Comparison of ENCODE assay signal across 16 cellular contexts in the genomic region with DNA sequence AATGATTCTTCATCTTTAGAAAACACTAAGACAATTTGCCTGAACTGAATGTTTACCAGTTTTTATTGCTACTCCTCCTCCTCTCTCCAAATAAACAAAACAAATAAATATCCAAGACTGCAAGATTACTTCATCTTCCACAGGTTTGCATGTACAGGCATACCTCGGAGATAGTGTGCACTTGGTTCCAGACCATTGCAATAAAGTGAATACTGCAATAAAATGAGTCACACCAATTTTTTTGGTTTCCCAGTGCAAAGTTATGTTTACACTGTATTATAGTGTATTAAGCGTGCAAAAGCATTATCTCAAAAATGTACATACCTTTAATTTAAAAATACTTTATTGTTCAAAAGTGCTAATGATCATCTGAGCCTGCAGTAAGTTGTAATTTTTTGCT. TPM values are rescaled to one million over a fixed set of nuclear protein-coding genes. Genes with fewer than 3 reads are reported as not detected.
A peak's percentile ranks its signal among the peaks of the same experiment; 100 is the strongest.
DNase-seq lines count a peak whose midpoint lies in the region; ATAC-seq, FAIRE-seq and TF ChIP-seq lines count a peak whose summit lies in the region.
"Had no signal": no experiment of that assay in that cellular context is flagged by ENCODE, and none has a peak within 500 bp of the region (broad histone marks: within the 10 kb centered on the region; RNA-seq: fewer than 3 reads in every experiment).

No MANE protein-coding gene starts in this region.

- H3K9ac ChIP-seq in PC-3 (ENCODE audit: low read length) = no peak overlapping the region
- H3K9ac ChIP-seq: BLaER1 had no signal

- H3K4me3 ChIP-seq in PC-3 (ENCODE audit: low read length) (no peak overlapping the region), small intestine (ENCODE audit: low read depth in 1 of 2, low read length in 2 of 2) (no peak overlapping the region)
- H3K4me3 ChIP-seq: A549, BLaER1 had no signal

- H3K27me3 ChIP-seq in PC-3 (ENCODE audit: low read length) = no peaks in the 10 kb centered on the region
- no peaks in the 10 kb centered on the region for H3K27me3 ChIP-seq in small intestine (ENCODE audit: control insufficient read depth in 2 of 2, insufficient read depth in 2 of 2, low read length in 2 of 2)
- H3K27me3 ChIP-seq: BLaER1 had no signal

- no peaks in the 10 kb centered on the region for H3K79me2 ChIP-seq in PC-3 (ENCODE audit: low read length)

- 19 to 70% (median 39%) methylated on average over 2 of the region's 2 CpGs for WGBS in small intestine, 3 donors

- 0 out of 2 replicates have a peak overlapping the region, but pooled peaks have one; percentile 6 for H3K4me2 ChIP-seq in PC-3 (ENCODE audit: low read length)
- H3K4me2 ChIP-seq: A549, BLaER1 had no signal

- POLR2A ChIA-PET in PC-3 (lab: Charles Lee; ENCODE audit: unreplicated experiment) = no interaction called here

- no peak overlapping the region for H2AFZ ChIP-seq in PC-3 (ENCODE audit: low read length)

- no TSS peak for BruUV-seq in PC-3 (replicated peaks; lab: Mats Ljungman, UMichigan)

- peaks cover 12% of the 10 kb centered on the region for H3K36me3 ChIP-seq in PC-3 (ENCODE audit: low read depth, low read length)
- H3K36me3 ChIP-seq in small intestine (ENCODE audit: control insufficient read depth in 2 of 2, insufficient read depth in 2 of 2, low read length in 2 of 2) = peaks cover 0 to 3% of the 10 kb centered on the region in 2 donors

- H3K4me1 ChIP-seq in PC-3 (ENCODE audit: insufficient read depth, low read length) (peaks cover 14% of the 10 kb centered on the region; the same call in 1 of the 2 replicates), small intestine (ENCODE audit: control insufficient read depth in 2 of 2, insufficient read depth in 1 of 2, low read depth in 1 of 2, low read length in 1 of 2) (no peaks in the 10 kb centered on the region)
- H3K4me1 ChIP-seq: A549, BLaER1 had no signal

- H3K27ac ChIP-seq in PC-3 (ENCODE audit: low read length) (no peak overlapping the region), small intestine (ENCODE audit: low read depth in 1 of 2, low read length in 1 of 2) (no peak overlapping the region)
- H3K27ac ChIP-seq: A549, BLaER1 had no signal

- DNase-seq in HuH-7 (ENCODE audit: low spot score) (peak; percentile 4), PC-3 (peak; percentile 53), small intestine (peak; percentile 54), glomerular visceral epithelial cell (ENCODE audit: extremely low spot score) (no peak), GF-D8 (lab: John Stamatoyannopoulos, UW) (no peak), HT-29 (ENCODE audit: low spot score) (no peak)
- DNase-seq: AML-193; CD8-positive, alpha-beta memory T cell; DMS79; GOT3; H9 had no signal

- intact Hi-C loops in PC-3 (cut with micrococcal nuclease) = no loop called here

- H4K20me1 ChIP-seq in PC-3 (ENCODE audit: low read length) = no peaks in the 10 kb centered on the region
- H4K20me1 ChIP-seq: BLaER1 had no signal

- FAIRE-seq in small intestine (lab: Jason Lieb, UNC) = no peak
- FAIRE-seq: A549, GM12891, HepG2 had no signal

- no peaks in the 10 kb centered on the region for H3K9me2 ChIP-seq in PC-3 (replicated peaks; ENCODE audit: low read length)

- H3F3A ChIP-seq in PC-3 (ENCODE audit: low read length, unreplicated experiment) = no peaks in the 10 kb centered on the region

- TF ChIP-seq CTCF in PC-3 (conservative IDR thresholded peaks at IDR 0.05; ENCODE audit: low read depth, low read length) = no peak

- CTCF ChIA-PET in PC-3 (lab: Charles Lee) = no interaction called here

- ATAC-seq in PC-3 = peak; percentile 96
- peak; percentile 38 for ATAC-seq in esophagus mucosa
- ATAC-seq: A549, HepG2 had no signal

- no peaks in the 10 kb centered on the region for H3K9me3 ChIP-seq in PC-3 (ENCODE audit: low read length)
- no peaks in the 10 kb centered on the region for H3K9me3 ChIP-seq in small intestine (ENCODE audit: control insufficient read depth, low read depth)
- H3K9me3 ChIP-seq: A549 had no signal

RNA-seq across cellular contexts. Expression of gene FBXL5, which starts 53.3 kb away (rescaled TPM):
- total RNA-seq in PC-3 (2014; rRNA removed) (21.9 and 42.4 TPM in 2 replicates), esophagus mucosa (62.8 TPM)
- polyA plus RNA-seq in small intestine = 10 to 100 TPM; 38.4 to 54.6 (median 52.6) TPM
- total RNA-seq in HT-29 (2014; rRNA removed; shearing (Covaris generic)) = 31.0 and 41.4 TPM in 2 replicates

Comparison
In these comparisons a context has a peak if more than half of its experiments do, and no peak if none do; other contexts are left out.
1. DNase-seq: peak in HuH-7 (single experiment), PC-3 (single experiment) and small intestine (single experiment); none in glomerular visceral epithelial cell (single experiment), GF-D8 (single experiment) and HT-29 (single experiment).